In genomic region chr13:83178008-83178407, GRCh38 we compare ENCODE assay signal across 36 cellular contexts.
"Had no signal": no experiment of that assay in that cellular context is flagged by ENCODE, and none has a peak within 500 bp of the region (broad histone marks: within the 10 kb centered on the region; RNA-seq: fewer than 3 reads in every experiment).

No MANE protein-coding gene starts in this region.

- H3K27ac ChIP-seq: KMS-11 had no signal

- H3K36me3 ChIP-seq: MG63 had no signal

- H3K9ac ChIP-seq: KMS-11 had no signal

- H3K4me3 ChIP-seq: MG63 had no signal

- H3K27me3 ChIP-seq: MG63 had no signal

- DNase-seq: Karpas-422, Kasumi-1, KG1, MG63, MM.1S, MV-4-11, NCI-H1048, NCI-H1092, NCI-H1092 treated with DMSO at 0.1 percent for 48 hours, NCI-H1105, NCI-H1105 treated with DMSO at 0.1 percent for 48 hours, NCI-H1417, NCI-H1417 treated with DMSO at 0.1 percent for 48 hours, NCI-H1436, NCI-H1436 treated with DMSO at 0.1 percent for 48 hours, NCI-H146, NCI-H1694, NCI-H1694 treated with DMSO at 0.1 percent for 48 hours, NCI-H187, NCI-H187 treated with DMSO at 0.1 percent for 48 hours, NCI-H1930, NCI-H2029, NCI-H2029 treated with DMSO at 0.1 percent for 48 hours, NCI-H2081, NCI-H2081 treated with DMSO at 0.1 percent for 48 hours, NCI-H2107, NCI-H2171, NCI-H2171 treated with DMSO at 0.1 percent for 48 hours, NCI-H2227 treated with DMSO at 0.1 percent for 48 hours, NCI-H226, NCI-H345, NCI-H446, NCI-H446 treated with DMSO at 0.1 percent for 48 hours, NCI-H510A, NCI-H510A treated with DMSO at 0.1 percent for 48 hours had no signal

- H3K4me2 ChIP-seq: KMS-11 had no signal

- H3K9me3 ChIP-seq: MG63 had no signal
